In the genomic region with DNA sequence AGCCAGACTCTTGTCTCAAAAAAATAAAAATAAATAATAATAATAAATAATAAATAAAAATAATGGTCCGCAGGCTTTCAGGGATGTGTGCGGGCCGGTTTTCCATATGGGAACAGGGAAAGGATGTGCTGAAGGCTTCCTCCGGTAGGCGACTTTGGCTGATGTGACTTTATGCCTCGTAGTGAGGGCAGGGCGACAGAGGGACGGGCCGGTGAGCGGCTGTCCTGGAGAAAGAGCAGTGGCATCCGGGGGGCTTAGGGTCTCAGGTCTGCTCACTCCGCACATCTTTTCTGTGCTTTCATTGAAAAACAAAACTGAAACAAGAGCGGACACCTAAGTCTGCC, we compare ENCODE assay signal across 10 cellular contexts. TPM values are rescaled to one million over a fixed set of nuclear protein-coding genes. Genes with fewer than 3 reads are reported as not detected.
DNase-seq lines count a peak whose midpoint lies in the region; ATAC-seq and TF ChIP-seq lines count a peak whose summit lies in the region.
"Had no signal": no experiment of that assay in that cellular context is flagged by ENCODE, and none has a peak within 500 bp of the region (broad histone marks: within the 10 kb centered on the region; RNA-seq: fewer than 3 reads in every experiment).

No MANE protein-coding gene starts in this region.

- no peak for TF ChIP-seq CTCF in CD8-positive, alpha-beta T cell (IDR thresholded peaks at IDR 0.05)
- no peak for TF ChIP-seq CTCF in fibroblast of villous mesenchyme (IDR thresholded peaks at IDR 0.05; ENCODE audit: insufficient read depth, low read depth, low read length)

- H3K9ac ChIP-seq in SK-N-MC (ENCODE audit: insufficient read length): no peak overlapping the region

- H3K36me3 ChIP-seq in CD8-positive, alpha-beta T cell (ENCODE audit: insufficient read depth, low read length): no peaks in the 10 kb centered on the region
- H3K36me3 ChIP-seq in SK-N-MC (ENCODE audit: insufficient read depth, low read length): peaks cover 3% of the 10 kb centered on the region; the same call in 1 of the 2 replicates

- H3K9me3 ChIP-seq in CD8-positive, alpha-beta T cell (ENCODE audit: low read length): no peaks in the 10 kb centered on the region
- no peaks in the 10 kb centered on the region for H3K9me3 ChIP-seq in SK-N-MC (ENCODE audit: low read depth, low read length)

- peaks cover 18% of the 10 kb centered on the region for H3K27me3 Mint-ChIP-seq in CD8-positive, alpha-beta T cell (ENCODE audit: low read depth)

- peaks cover 5% of the 10 kb centered on the region for H3K4me1 Mint-ChIP-seq in CD8-positive, alpha-beta T cell (ENCODE audit: low read depth)

- POLR2A ChIA-PET in CD8-positive, alpha-beta T cell (lab: Charles Lee): no interaction called here

- no peak for ATAC-seq in CD8-positive, alpha-beta T cell
- ATAC-seq in HG03280 (IDR thresholded peaks at IDR 0.05; ENCODE audit: unreplicated experiment): no peak

- intact Hi-C loops in CD8-positive, alpha-beta T cell (cut with DNase I, micrococcal nuclease): no loop called here

- no peaks in the 10 kb centered on the region for H3K36me3 Mint-ChIP-seq in CD8-positive, alpha-beta T cell

- DNase-seq in CD8-positive, alpha-beta T cell: no peak
- DNase-seq in SK-N-MC (ENCODE audit: low read depth, low spot score) (no peak), fibroblast of villous mesenchyme (ENCODE audit: low read depth) (no peak), retina (peak; percentile 42), NCI-H2227 (lab: John Stamatoyannopoulos, UW; ENCODE audit: unreplicated experiment) (no peak), NCI-H446 treated with DMSO at 0.1 percent for 48 hours (lab: John Stamatoyannopoulos, UW) (no peak), NOMO-1 treated with DMSO at 0.1 percent for 48 hours (lab: John Stamatoyannopoulos, UW; ENCODE audit: unreplicated experiment) (no peak)

- H3K4me1 ChIP-seq in CD8-positive, alpha-beta T cell (ENCODE audit: insufficient read depth, low read length): no peaks in the 10 kb centered on the region

- peak overlapping the region; percentile 78 for H3K4me3 Mint-ChIP-seq in CD8-positive, alpha-beta T cell

- no peaks in the 10 kb centered on the region for H3K27me3 ChIP-seq in CD8-positive, alpha-beta T cell (ENCODE audit: insufficient read depth, low read length)

- no peaks in the 10 kb centered on the region for H3K9me3 Mint-ChIP-seq in CD8-positive, alpha-beta T cell

- H3K27ac Mint-ChIP-seq in CD8-positive, alpha-beta T cell: no peak overlapping the region

- CTCF ChIA-PET in CD8-positive, alpha-beta T cell (lab: Charles Lee): no interaction called here

- H3K27ac ChIP-seq in CD8-positive, alpha-beta T cell (ENCODE audit: low read depth, low read length): no peak overlapping the region
- peak overlapping the region; percentile 81 for H3K27ac ChIP-seq in SK-N-MC

- H3K4me3 ChIP-seq in CD8-positive, alpha-beta T cell (ENCODE audit: low read depth, low read length): peak overlapping the region; percentile 46
- peak overlapping the region; percentile 85 for H3K4me3 ChIP-seq in SK-N-MC
- peak overlapping the region; percentile 46 for H3K4me3 ChIP-seq in fibroblast of villous mesenchyme (ENCODE audit: low read depth, low read length)

RNA-seq across cellular contexts. Expression of a gene that starts 0.8 kb away (rescaled TPM):
- total RNA-seq in CD8-positive, alpha-beta T cell: not detected
- under 0.01 and 1.6 TPM in 2 replicates for total RNA-seq in fibroblast of villous mesenchyme

RNA-seq across cellular contexts. Expression of a gene that starts 22.7 kb away (rescaled TPM):
- total RNA-seq in CD8-positive, alpha-beta T cell: 10 to 100 TPM; 39.9 to 42.0 TPM
- total RNA-seq in fibroblast of villous mesenchyme: 16.8 and 20.3 TPM in 2 replicates

RNA-seq across cellular contexts. Expression of a gene that starts 38.7 kb away (rescaled TPM):
- total RNA-seq in CD8-positive, alpha-beta T cell: 10 to 100 TPM; 48.1 to 51.1 TPM
- total RNA-seq in fibroblast of villous mesenchyme: 34.8 and 36.3 TPM in 2 replicates

RNA-seq across cellular contexts. Expression of a gene that starts 43.7 kb away (rescaled TPM):
- total RNA-seq in CD8-positive, alpha-beta T cell: under 1 TPM in 1 of 2 experiments, not detected in 1; 0.19 TPM
- 0.32 TPM in 1 of 2 replicates, not detected in the other for total RNA-seq in fibroblast of villous mesenchyme
- total RNA-seq: activated CD8-positive, alpha-beta memory T cell treated with anti-CD3 and anti-CD28 coated beads for 36 hours; lower leg skin had no signal
